In genomic region chr6:33788694-33789549, GRCh38 we compare ENCODE assay signal across 8 cellular contexts. TPM values are rescaled to one million over a fixed set of nuclear protein-coding genes. Genes with fewer than 3 reads are reported as not detected.
DNase-seq lines count a peak whose midpoint lies in the region; ATAC-seq, FAIRE-seq and TF ChIP-seq lines count a peak whose summit lies in the region.

Gene LEMD2, minus strand, starts transcription at chr6:33789130. Its CDS starts 14 bp downstream, at chr6:33789116.

- intact Hi-C loops in mucosa of descending colon (cut with DNase I, micrococcal nuclease) = no loop called here

- H3K4me3 ChIP-seq in epithelial cell of esophagus (ENCODE audit: low read length) (peak within 1 kb of the TSS; percentile 61), mucosa of descending colon (peak within 1 kb of the TSS; percentile 95)

- peaks cover 2% of the 10 kb centered on the region for H3K36me3 ChIP-seq in mucosa of descending colon (ENCODE audit: low read depth)

- no peaks in the 10 kb centered on the region for H3K9me3 ChIP-seq in mucosa of descending colon

- FAIRE-seq in D721Med (lab: Jason Lieb, UNC) = no peak

- peaks cover 29% of the 10 kb centered on the region for H3K4me1 ChIP-seq in mucosa of descending colon (ENCODE audit: low read depth)

- peak; percentile 85 for ATAC-seq in GM21526 (IDR thresholded peaks at IDR 0.05; ENCODE audit: low FRiP score, unreplicated experiment)
- peak; percentile 97 for ATAC-seq in mucosa of descending colon

- no peak for TF ChIP-seq CTCF in D721Med (IDR thresholded peaks at IDR 0.05; ENCODE audit: insufficient read depth, missing control alignments)
- TF ChIP-seq CTCF in epithelial cell of esophagus (IDR thresholded peaks at IDR 0.05; ENCODE audit: insufficient read depth, low read depth, low read length, missing control alignments) = no peak
- no peak for TF ChIP-seq CTCF in mucosa of descending colon (IDR thresholded peaks at IDR 0.05)

- DNase-seq in D721Med (ENCODE audit: insufficient read length, low spot score) (peak; percentile 88), HuH-7.5 (ENCODE audit: low spot score) (peak; percentile 82), OCI-M1 (lab: John Stamatoyannopoulos, UW) (peak; percentile 97), activated T-cell treated with anti-CD3 and anti-CD28 coated beads for 24 hours (ENCODE audit: low read depth) (peak; percentile 92), epithelial cell of esophagus (ENCODE audit: low read depth) (peak; percentile 93), mucosa of descending colon (peak; percentile 95 to 98 (median 95))
- DNase-seq in stimulated activated CD8-positive, alpha-beta memory T cell treated with anti-CD3 and anti-CD28 coated beads, Interleukin-4, amount 100 ng/mL, for 1 hour (ENCODE audit: low read depth in 2 of 2, low spot score in 1 of 2) = peak; percentile 79 to 84

RNA-seq across cellular contexts. Expression of gene LEMD2, which starts in this region (rescaled TPM):
- 10 to 100 TPM; 57.2 to 73.6 (median 59.6) TPM for total RNA-seq in mucosa of descending colon

Comparison
In these comparisons a context has a peak if more than half of its experiments do, and no peak if none do; other contexts are left out.
1. Peak in every context shown above with its lines: DNase-seq, ATAC-seq and H3K4me3 ChIP-seq.